Comparison of ENCODE assay signal across 8 cellular contexts in genomic region chr19:2235026-2235395, GRCh38.
DNase-seq lines count a peak whose midpoint lies in the region; ATAC-seq and TF ChIP-seq lines count a peak whose summit lies in the region.

No MANE protein-coding gene starts in this region.

- peak overlapping the region; percentile 83 for H3K9ac ChIP-seq in HUES6 (ENCODE audit: low read length)
- peak overlapping the region; percentile 71 for H3K9ac ChIP-seq in mucosa of stomach (ENCODE audit: low read length)

- H3K27me3 ChIP-seq in HUES6 (ENCODE audit: control insufficient read depth, insufficient read depth, low read length) (no peaks in the 10 kb centered on the region), mucosa of stomach (ENCODE audit: control insufficient read depth, insufficient read depth, low read length) (no peaks in the 10 kb centered on the region)

- H3K9me3 ChIP-seq in HUES6 (ENCODE audit: control insufficient read depth, insufficient read depth, low read depth, low read length) (no peaks in the 10 kb centered on the region), mucosa of stomach (ENCODE audit: control insufficient read depth, low read length) (no peaks in the 10 kb centered on the region)

- no peak for TF ChIP-seq CTCF in 22Rv1 (IDR thresholded peaks at IDR 0.05)

- DNase-seq in caudate nucleus (lab: John Stamatoyannopoulos, UW) = no peak
- no peak for DNase-seq in central memory CD4-positive, alpha-beta T cell
- no peak for DNase-seq in EL
- no peak for DNase-seq in NCI-H510A treated with DMSO at 0.1 percent for 48 hours (lab: John Stamatoyannopoulos, UW)

- H3K4me3 ChIP-seq in HUES6 (ENCODE audit: low read depth, low read length) (peak overlapping the region; percentile 89), mucosa of stomach (ENCODE audit: low read length) (peak overlapping the region; percentile 43)

- H3K4me1 ChIP-seq in HUES6 (ENCODE audit: control insufficient read depth, insufficient read depth, low read length) = peaks cover 20% of the 10 kb centered on the region
- peaks cover 54% of the 10 kb centered on the region for H3K4me1 ChIP-seq in mucosa of stomach (ENCODE audit: control insufficient read depth, insufficient read depth, low read length)

- ATAC-seq in GM21529 (IDR thresholded peaks at IDR 0.05; ENCODE audit: unreplicated experiment) = no peak

- H3K36me3 ChIP-seq in HUES6 (ENCODE audit: control insufficient read depth, insufficient read depth, low read length) (peaks cover 35% of the 10 kb centered on the region), mucosa of stomach (ENCODE audit: control insufficient read depth, insufficient read depth, low read length) (no peaks in the 10 kb centered on the region)

- H3K27ac ChIP-seq in 22Rv1 (peak overlapping the region; percentile 96), HUES6 (ENCODE audit: low read depth, low read length) (peak overlapping the region; percentile 97; the same call in 1 of the 2 replicates), caudate nucleus (ENCODE audit: low read depth, low read length) (peak overlapping the region; percentile 100)
